20 cellular contexts compared by ENCODE assay signal in the genomic region with DNA sequence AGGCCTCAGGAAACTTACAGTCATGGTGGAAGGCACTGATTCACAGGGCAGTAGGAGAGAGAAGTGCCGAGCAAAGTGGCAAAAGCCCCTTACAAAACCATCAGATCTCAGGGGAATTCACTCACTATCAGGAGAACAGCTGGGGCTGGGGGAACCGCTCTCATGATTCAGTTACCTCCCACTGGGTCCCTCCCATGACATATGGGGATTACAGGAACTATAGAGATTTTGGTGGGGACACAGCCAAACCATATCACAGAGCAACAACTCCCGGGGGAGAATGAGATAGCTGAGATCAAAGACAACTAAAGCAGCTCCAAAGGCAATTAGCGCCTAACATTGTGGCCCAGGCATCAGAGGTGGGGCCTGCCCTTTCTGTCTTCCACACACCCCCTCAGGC.
DNase-seq lines count a peak whose midpoint lies in the region; ATAC-seq, FAIRE-seq and TF ChIP-seq lines count a peak whose summit lies in the region.
"Had no signal": no experiment of that assay in that cellular context is flagged by ENCODE, and none has a peak within 500 bp of the region (broad histone marks: within the 10 kb centered on the region; RNA-seq: fewer than 3 reads in every experiment).

No MANE protein-coding gene starts in this region.

- H3K79me2 ChIP-seq in GM12878 (ENCODE audit: control insufficient read depth, insufficient read depth, low read length): no peaks in the 10 kb centered on the region

- no peak for TF ChIP-seq POLR2A in GM12878 (IDR thresholded peaks at IDR 0.05; ENCODE audit: low read depth, low read length)

- no TSS peak for BruUV-seq in GM12878 (replicated peaks; lab: Mats Ljungman, UMichigan)

- in situ Hi-C loops in GM12878 (cut with MboI) (no loop called here), HAP-1 (cut with MboI; ENCODE audit: low sequenced_read_pairs) (no loop called here), KBM-7 (cut with MboI; ENCODE audit: low pct_unique_long_range_greater_than_20kb, low sequenced_read_pairs) (no loop called here)

- H3K27ac ChIP-seq in GM12878 (ENCODE audit: control insufficient read depth, insufficient read depth) (no peak overlapping the region), ascending aorta (no peak overlapping the region)
- H3K27ac ChIP-seq: cardiac muscle cell, Peyer's patch, prostate gland had no signal

- H3K9ac ChIP-seq in GM12878 (ENCODE audit: control insufficient read depth, insufficient read depth, low read length): no peak overlapping the region

- peak; percentile 49 for ATAC-seq in GM18502 (IDR thresholded peaks at IDR 0.05; ENCODE audit: poor library complexity, unreplicated experiment)
- ATAC-seq in GM12878: peak; percentile 63
- ATAC-seq: WTC11 had no signal

- DNase-seq in D341Med (ENCODE audit: low spot score) (peak; percentile 69), NCI-H524 (lab: John Stamatoyannopoulos, UW) (peak; percentile 72 to 87), GM12878 (ENCODE audit: low read depth, low spot score) (peak; percentile 11), DMS53 treated with DMSO at 0.1 percent for 48 hours (lab: John Stamatoyannopoulos, UW; ENCODE audit: unreplicated experiment) (no peak), ascending aorta (ENCODE audit: low spot score in 2 of 2) (no peak), HAP-1 (ENCODE audit: low spot score in 2 of 2) (no peak), KBM-7 (no peak)
- DNase-seq: activated CD4-positive, alpha-beta memory T cell treated with anti-CD3 and anti-CD28 coated beads for 36 hours; activated naive CD4-positive, alpha-beta T cell treated with Interleukin-2 at 50 U/mL for 16 hours; NCI-H1436; NCI-H2227 treated with DMSO at 0.1 percent for 48 hours; Peyer's patch had no signal

- intact Hi-C loops in GM12878 (cut with micrococcal nuclease; ENCODE audit: unreplicated experiment): no loop called here
- intact Hi-C loops in ascending aorta (cut with DNase I): no loop called here

- H3K4me3 ChIP-seq in GM12878 (no peak overlapping the region), ascending aorta (no peak overlapping the region), HAP-1 (no peak overlapping the region)
- H3K4me3 ChIP-seq: cardiac muscle cell, Peyer's patch, prostate gland had no signal

- CTCF ChIA-PET in GM12878 (lab: Yijun Ruan, JAX): interaction anchor here (0.5 to 0.7 kb wide), 2 partner anchors 16 to 20 kb away, joined by 3 read pairs; no protein-coding TSS in a partner anchor

- H3K36me3 ChIP-seq in GM12878 (ENCODE audit: control insufficient read depth in 2 of 2, insufficient read depth in 2 of 2, low read length in 1 of 2) (no peaks in the 10 kb centered on the region), ascending aorta (no peaks in the 10 kb centered on the region), HAP-1 (replicated peaks) (no peaks in the 10 kb centered on the region)
- H3K36me3 ChIP-seq: cardiac muscle cell, Peyer's patch, prostate gland had no signal

- H4K20me1 ChIP-seq in GM12878 (ENCODE audit: control insufficient read depth, insufficient read depth): no peaks in the 10 kb centered on the region

- H3K4me2 ChIP-seq in GM12878 (ENCODE audit: control insufficient read depth, insufficient read depth): no peak overlapping the region

- FAIRE-seq in GM12878 (lab: Jason Lieb, UNC): no peak
- FAIRE-seq: endometrium, GM12891, GM19239, urothelium cell line had no signal

- H3K9me3 ChIP-seq in GM12878 (replicated peaks; ENCODE audit: control insufficient read depth, insufficient read depth, low read length) (no peaks in the 10 kb centered on the region; the same call in 1 of the 3 replicates), ascending aorta (no peaks in the 10 kb centered on the region), HAP-1 (no peaks in the 10 kb centered on the region)
- H3K9me3 ChIP-seq: Peyer's patch, prostate gland had no signal

- WGBS in GM12878 (ENCODE audit: insufficient coverage, insufficient replicate concordance, low lambda C conversion rate, missing lambda C conversion rate): 34% methylated on average over 4 of the region's 4 CpGs

- TF ChIP-seq EP300 in GM12878 (IDR thresholded peaks at IDR 0.05; ENCODE audit: borderline replicate concordance in 1 of 2, control insufficient read depth in 1 of 2, low read depth in 2 of 2, low read length in 2 of 2): no peak

- SMC1A ChIA-PET in GM12878 (lab: Charles Lee; ENCODE audit: uncharacterized antibody, unreplicated experiment): interaction anchor here (1.9 kb wide), 1 partner anchor 17 kb away, joined by 9 read pairs; no protein-coding TSS in a partner anchor

- H3K27me3 ChIP-seq in GM12878 (replicated peaks in 1 of 2; ENCODE audit: control insufficient read depth in 2 of 2, insufficient read depth in 2 of 2, low read length in 1 of 2) (no peaks in the 10 kb centered on the region), ascending aorta (no peaks in the 10 kb centered on the region), HAP-1 (ENCODE audit: low read depth) (no peaks in the 10 kb centered on the region; the same call in 1 of the 2 replicates)
- H3K27me3 ChIP-seq: cardiac muscle cell, Peyer's patch had no signal

- no peak for TF ChIP-seq CTCF in GM12878 (IDR thresholded peaks at IDR 0.05 in 2 of 3, conservative IDR thresholded peaks at IDR 0.05 in 1 of 3; ENCODE audit: control insufficient read depth in 2 of 3, extremely low read depth in 1 of 3, insufficient read depth in 1 of 3, low read depth in 3 of 3, low read length in 3 of 3)
- TF ChIP-seq CTCF in ascending aorta (IDR thresholded peaks at IDR 0.05): no peak

- H3K4me1 ChIP-seq in GM12878 (ENCODE audit: control insufficient read depth, insufficient read depth, low read length) (no peaks in the 10 kb centered on the region), ascending aorta (no peaks in the 10 kb centered on the region), HAP-1 (no peaks in the 10 kb centered on the region)
- H3K4me1 ChIP-seq: Peyer's patch, prostate gland had no signal

- H2AFZ ChIP-seq in GM12878 (ENCODE audit: control insufficient read depth, low read depth, low read length): no peak overlapping the region

- TF ChIP-seq RAD21 in GM12878 (IDR thresholded peaks at IDR 0.05; ENCODE audit: insufficient read depth, low read depth, low read length): no peak

- RAD21 ChIA-PET in GM12878 (lab: Charles Lee; ENCODE audit: unreplicated experiment): interaction anchor here (0.6 kb wide), 1 partner anchor 18 kb away, joined by 3 read pairs; no protein-coding TSS in a partner anchor

- POLR2A ChIA-PET in GM12878 (lab: Charles Lee): no interaction called here

TF ChIP-seq in GM12878, 131 proteins besides CTCF, POLR2A, EP300 and RAD21:
- TF ChIP-seq, protein P1, sequence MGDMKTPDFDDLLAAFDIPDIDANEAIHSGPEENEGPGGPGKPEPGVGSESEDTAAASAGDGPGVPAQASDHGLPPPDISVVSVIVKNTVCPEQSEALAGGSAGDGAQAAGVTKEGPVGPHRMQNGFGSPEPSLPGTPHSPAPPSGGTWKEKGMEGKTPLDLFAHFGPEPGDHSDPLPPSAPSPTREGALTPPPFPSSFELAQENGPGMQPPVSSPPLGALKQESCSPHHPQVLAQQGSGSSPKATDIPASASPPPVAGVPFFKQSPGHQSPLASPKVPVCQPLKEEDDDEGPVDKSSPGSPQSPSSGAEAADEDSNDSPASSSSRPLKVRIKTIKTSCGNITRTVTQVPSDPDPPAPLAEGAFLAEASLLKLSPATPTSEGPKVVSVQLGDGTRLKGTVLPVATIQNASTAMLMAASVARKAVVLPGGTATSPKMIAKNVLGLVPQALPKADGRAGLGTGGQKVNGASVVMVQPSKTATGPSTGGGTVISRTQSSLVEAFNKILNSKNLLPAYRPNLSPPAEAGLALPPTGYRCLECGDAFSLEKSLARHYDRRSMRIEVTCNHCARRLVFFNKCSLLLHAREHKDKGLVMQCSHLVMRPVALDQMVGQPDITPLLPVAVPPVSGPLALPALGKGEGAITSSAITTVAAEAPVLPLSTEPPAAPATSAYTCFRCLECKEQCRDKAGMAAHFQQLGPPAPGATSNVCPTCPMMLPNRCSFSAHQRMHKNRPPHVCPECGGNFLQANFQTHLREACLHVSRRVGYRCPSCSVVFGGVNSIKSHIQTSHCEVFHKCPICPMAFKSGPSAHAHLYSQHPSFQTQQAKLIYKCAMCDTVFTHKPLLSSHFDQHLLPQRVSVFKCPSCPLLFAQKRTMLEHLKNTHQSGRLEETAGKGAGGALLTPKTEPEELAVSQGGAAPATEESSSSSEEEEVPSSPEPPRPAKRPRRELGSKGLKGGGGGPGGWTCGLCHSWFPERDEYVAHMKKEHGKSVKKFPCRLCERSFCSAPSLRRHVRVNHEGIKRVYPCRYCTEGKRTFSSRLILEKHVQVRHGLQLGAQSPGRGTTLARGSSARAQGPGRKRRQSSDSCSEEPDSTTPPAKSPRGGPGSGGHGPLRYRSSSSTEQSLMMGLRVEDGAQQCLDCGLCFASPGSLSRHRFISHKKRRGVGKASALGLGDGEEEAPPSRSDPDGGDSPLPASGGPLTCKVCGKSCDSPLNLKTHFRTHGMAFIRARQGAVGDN (IDR thresholded peaks at IDR 0.05): no peak
- TF ChIP-seq MEF2B (IDR thresholded peaks at IDR 0.05; ENCODE audit: partially characterized antibody, poor library complexity, severe bottlenecking) (peak; percentile 74), MTA2 (IDR thresholded peaks at IDR 0.05; ENCODE audit: low read depth) (peak; percentile 30; the same call in 1 of the 2 replicates)

Comparison
In these comparisons a context has a peak if more than half of its experiments do, and no peak if none do; other contexts are left out.
1. DNase-seq: peak in D341Med (single experiment), NCI-H524 (2 of 2) and GM12878 (single experiment); none in DMS53 treated with DMSO at 0.1 percent for 48 hours (single experiment), ascending aorta (0 of 2), HAP-1 (0 of 2) and KBM-7 (single experiment).